Comparison of ENCODE assay signal across 8 cellular contexts in the genomic region with DNA sequence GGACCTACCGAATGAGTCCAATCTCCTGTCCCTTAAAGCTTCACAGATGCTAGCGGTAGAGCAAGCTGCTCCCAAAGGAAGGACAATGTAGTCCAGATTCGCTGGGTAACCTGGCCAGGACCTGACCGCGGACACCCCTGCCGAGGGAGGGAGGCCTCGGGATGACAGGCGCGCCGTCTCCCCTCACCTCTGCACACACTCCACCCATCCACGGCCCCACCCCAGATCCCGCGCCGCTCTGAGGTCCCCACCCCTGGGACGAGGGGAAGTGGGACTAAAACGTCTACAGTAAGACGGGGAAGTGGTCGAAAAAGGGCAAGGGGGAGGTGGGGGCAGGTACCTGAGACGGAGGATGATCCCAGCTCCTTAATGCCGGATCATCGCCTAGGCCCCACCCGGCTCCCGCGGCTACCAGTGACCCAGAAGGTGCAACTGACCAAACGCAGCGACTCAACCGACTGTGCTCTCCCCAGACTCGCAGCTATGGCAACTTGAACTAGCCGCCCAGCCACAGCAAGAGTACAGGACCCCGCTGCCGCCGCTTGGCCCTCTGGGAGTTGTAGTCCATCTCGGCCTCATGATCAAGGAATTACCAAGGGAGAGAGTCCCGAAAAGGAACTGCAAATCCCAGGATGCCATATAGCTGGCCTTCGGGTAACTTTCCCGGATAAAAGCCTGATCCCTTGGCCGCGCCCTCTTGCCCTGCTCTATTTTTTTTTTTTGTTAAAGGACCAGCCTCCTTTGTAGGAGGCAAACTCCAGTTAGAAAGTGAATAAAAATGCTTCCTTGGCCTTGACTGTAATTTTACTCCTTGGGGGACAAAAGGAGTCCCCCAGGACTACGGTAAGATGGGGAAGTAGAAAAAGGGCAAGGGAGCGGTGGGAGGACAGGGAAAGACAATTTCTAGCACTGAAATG. TPM values are rescaled to one million over a fixed set of nuclear protein-coding genes. Genes with fewer than 3 reads are reported as not detected.
DNase-seq lines count a peak whose midpoint lies in the region; ATAC-seq and TF ChIP-seq lines count a peak whose summit lies in the region.

A gene (minus strand): TSS at position 498 of the 917 bp plus-strand sequence.

- H3K27ac Mint-ChIP-seq in CD4-positive, CD25-positive, alpha-beta regulatory T cell: peak within 1 kb of the TSS; percentile 91 to 94 (median 93)
- peak within 1 kb of the TSS; percentile 93 for H3K27ac Mint-ChIP-seq in activated CD4-positive, alpha-beta memory T cell treated with anti-CD3 and anti-CD28 coated beads for 36 hours

- H3K9me3 Mint-ChIP-seq in CD4-positive, CD25-positive, alpha-beta regulatory T cell: no peaks in the 10 kb centered on the region
- H3K9me3 Mint-ChIP-seq in activated CD4-positive, alpha-beta memory T cell treated with anti-CD3 and anti-CD28 coated beads for 36 hours: peaks cover 2% of the 10 kb centered on the region

- POLR2A ChIA-PET in activated CD4-positive, alpha-beta memory T cell treated with anti-CD3 and anti-CD28 coated beads for 36 hours (lab: Charles Lee): interaction anchor here (0.6 to 5.3 kb wide), 5 partner anchors 11 to 395 kb away, joined by 3 to 29 read pairs (median 3); a partner anchor contains a TSS

- CTCF ChIA-PET in activated CD4-positive, alpha-beta memory T cell treated with anti-CD3 and anti-CD28 coated beads for 36 hours (lab: Charles Lee): interaction anchor here (0.9 to 2.4 kb wide), 3 partner anchors 14 to 55 kb away, joined by 3 to 9 read pairs (median 7); a partner anchor contains a TSS

- H3K4me3 ChIP-seq in CD4-positive, CD25-positive, alpha-beta regulatory T cell (ENCODE audit: low read depth, low read length): peak within 1 kb of the TSS; percentile 86
- H3K4me3 ChIP-seq in dorsolateral prefrontal cortex (peak within 1 kb of the TSS; percentile 57 to 96 (median 79)), right lobe of liver (peak within 1 kb of the TSS; percentile 37 to 73 (median 72))

- H3K27me3 ChIP-seq in CD4-positive, CD25-positive, alpha-beta regulatory T cell (ENCODE audit: control insufficient read depth, insufficient read depth, low read length): no peaks in the 10 kb centered on the region
- peaks cover 0 to 11% (median 0%) of the 10 kb centered on the region in 45 donors for H3K27me3 ChIP-seq in dorsolateral prefrontal cortex
- no peaks in the 10 kb centered on the region for H3K27me3 ChIP-seq in right lobe of liver

- peak within 1 kb of the TSS; percentile 76 for H3K27ac ChIP-seq in CD4-positive, CD25-positive, alpha-beta regulatory T cell (ENCODE audit: insufficient read depth, low read length, poor library complexity, severe bottlenecking)
- H3K27ac ChIP-seq in dorsolateral prefrontal cortex: peak within 1 kb of the TSS in 36 of 59 donors; percentile 2 to 74 (median 49)
- no peak within 1 kb of the TSS for H3K27ac ChIP-seq in right lobe of liver

- H3K36me3 ChIP-seq in CD4-positive, CD25-positive, alpha-beta regulatory T cell (ENCODE audit: control insufficient read depth, insufficient read depth, low read length): no peaks in the 10 kb centered on the region
- no peaks in the 10 kb centered on the region for H3K36me3 ChIP-seq in right lobe of liver

- no peaks in the 10 kb centered on the region for H3K27me3 Mint-ChIP-seq in CD4-positive, CD25-positive, alpha-beta regulatory T cell
- H3K27me3 Mint-ChIP-seq in activated CD4-positive, alpha-beta memory T cell treated with anti-CD3 and anti-CD28 coated beads for 36 hours: no peaks in the 10 kb centered on the region

- H3K36me3 Mint-ChIP-seq in CD4-positive, CD25-positive, alpha-beta regulatory T cell: no peaks in the 10 kb centered on the region
- no peaks in the 10 kb centered on the region for H3K36me3 Mint-ChIP-seq in activated CD4-positive, alpha-beta memory T cell treated with anti-CD3 and anti-CD28 coated beads for 36 hours

- no peak for TF ChIP-seq POLR2A in right lobe of liver (IDR thresholded peaks at IDR 0.05)

- peaks cover 22 to 34% (median 28%) of the 10 kb centered on the region in 4 donors for H3K4me1 Mint-ChIP-seq in CD4-positive, CD25-positive, alpha-beta regulatory T cell
- peaks cover 37% of the 10 kb centered on the region for H3K4me1 Mint-ChIP-seq in activated CD4-positive, alpha-beta memory T cell treated with anti-CD3 and anti-CD28 coated beads for 36 hours (ENCODE audit: low read depth)

- intact Hi-C loops in activated CD4-positive, alpha-beta memory T cell treated with anti-CD3 and anti-CD28 coated beads for 36 hours (cut with micrococcal nuclease): loop anchor here (1.0 to 5.0 kb wide), 7 partner anchors 10 to 591 kb away; a partner anchor contains a TSS
- intact Hi-C loops in dorsolateral prefrontal cortex (cut with DNase I): loop anchor here in 1 of 2 donors (5.0 kb wide), 2 partner anchors 276 to 591 kb away; a partner anchor contains a TSS
- intact Hi-C loops in right lobe of liver (cut with DNase I): no loop called here

- ATAC-seq in CD4-positive, CD25-positive, alpha-beta regulatory T cell (ENCODE audit: low read depth in 2 of 2): peak; percentile 93 to 94
- peak; percentile 97 for ATAC-seq in GM19438 (IDR thresholded peaks at IDR 0.05; ENCODE audit: low read depth, unreplicated experiment)
- ATAC-seq in HG03571 (IDR thresholded peaks at IDR 0.05; ENCODE audit: unreplicated experiment): peak; percentile 97
- peak; percentile 100 for ATAC-seq in right lobe of liver

- H3K9me3 ChIP-seq in CD4-positive, CD25-positive, alpha-beta regulatory T cell (ENCODE audit: control insufficient read depth in 2 of 2, low read length in 2 of 2): no peaks in the 10 kb centered on the region
- H3K9me3 ChIP-seq in right lobe of liver: no peaks in the 10 kb centered on the region

- DNase-seq in CD4-positive, CD25-positive, alpha-beta regulatory T cell: peak; percentile 70 to 94 (median 83)
- DNase-seq in NCI-H774 (lab: John Stamatoyannopoulos, UW) (peak; percentile 85), dorsolateral prefrontal cortex (peak; percentile 90 to 97 (median 96)), right lobe of liver (peak; percentile 94 to 96 (median 95))
- DNase-seq in activated CD4-positive, alpha-beta memory T cell treated with anti-CD3 and anti-CD28 coated beads for 36 hours: peak; percentile 92
- peak; percentile 90 for DNase-seq in stimulated activated CD4-positive, alpha-beta T cell treated with anti-CD3 and anti-CD28 coated beads, Interleukin-4, amount 100 ng/mL, for 24 hours

- TF ChIP-seq CTCF in dorsolateral prefrontal cortex (IDR thresholded peaks at IDR 0.05 in 54 of 56, conservative IDR thresholded peaks at IDR 0.05 in 2 of 56; ENCODE audit: low read depth in 1 of 56, partially characterized antibody in 56 of 56): peak in 31 of 56 donors; percentile 4 to 61 (median 30)
- TF ChIP-seq CTCF in right lobe of liver (IDR thresholded peaks at IDR 0.05): no peak

- 1% methylated on average over 34 of the region's 40 CpGs for WGBS in right lobe of liver (ENCODE audit: insufficient coverage, low coverage, low lambda C conversion rate, missing lambda C conversion rate)

- peak within 1 kb of the TSS; percentile 89 to 96 (median 92) for H3K4me3 Mint-ChIP-seq in CD4-positive, CD25-positive, alpha-beta regulatory T cell
- peak within 1 kb of the TSS; percentile 88 for H3K4me3 Mint-ChIP-seq in activated CD4-positive, alpha-beta memory T cell treated with anti-CD3 and anti-CD28 coated beads for 36 hours

- H3K4me1 ChIP-seq in CD4-positive, CD25-positive, alpha-beta regulatory T cell (ENCODE audit: control insufficient read depth, insufficient read depth, low read length, poor library complexity, severe bottlenecking): peaks cover 30% of the 10 kb centered on the region
- H3K4me1 ChIP-seq in right lobe of liver: peaks cover 0 to 4% (median 0%) of the 10 kb centered on the region in 4 donors

RNA-seq across cellular contexts. Expression of the gene that starts here (rescaled TPM):
- 82.8 TPM for total RNA-seq in CD4-positive, CD25-positive, alpha-beta regulatory T cell
- polyA plus RNA-seq in CD4-positive, CD25-positive, alpha-beta regulatory T cell: 10 to 100 TPM in 3 of 4 donors, 1 to 10 TPM in 1; 9.3 to 14.7 (median 10.5) TPM
- 10 to 100 TPM; 19.4 to 22.8 TPM for total RNA-seq in activated CD4-positive, alpha-beta memory T cell treated with anti-CD3 and anti-CD28 coated beads for 36 hours
- total RNA-seq in dorsolateral prefrontal cortex (10 to 100 TPM in 90 of 120 experiments, 1 to 10 TPM in 30; 5.2 to 21.4 (median 13.1) TPM), right lobe of liver (1 to 10 TPM in 5 of 6 experiments, under 1 TPM in 1; 0.81 to 9.5 (median 1.7) TPM)

Comparison
In these comparisons a context has a peak if more than half of its experiments do, and no peak if none do; other contexts are left out.
1. H3K27ac ChIP-seq: peak in CD4-positive, CD25-positive, alpha-beta regulatory T cell (single experiment) and dorsolateral prefrontal cortex (36 of 59); none in right lobe of liver (0 of 3).
2. CTCF ChIP-seq: peak in dorsolateral prefrontal cortex (31 of 56); none in right lobe of liver (0 of 4).
3. Peak in every context shown above with its lines, with median percentiles within 50 percentile points of each other: ATAC-seq, DNase-seq and H3K4me3 ChIP-seq.